In genomic region chr2:206245178-206245778, GRCh38 we compare ENCODE assay signal across 11 cellular contexts. TPM values are rescaled to one million over a fixed set of nuclear protein-coding genes. Genes with fewer than 3 reads are reported as not detected.
DNase-seq lines count a peak whose midpoint lies in the region; ATAC-seq and TF ChIP-seq lines count a peak whose summit lies in the region.
"Had no signal": no experiment of that assay in that cellular context is flagged by ENCODE, and none has a peak within 500 bp of the region (broad histone marks: within the 10 kb centered on the region; RNA-seq: fewer than 3 reads in every experiment).

No MANE protein-coding gene starts in this region.

- no peak for TF ChIP-seq POLR2A in gastroesophageal sphincter (IDR thresholded peaks at IDR 0.05)

- no peak for TF ChIP-seq EP300 in gastroesophageal sphincter (IDR thresholded peaks at IDR 0.05)

- TF ChIP-seq CTCF in gastroesophageal sphincter (IDR thresholded peaks at IDR 0.05), result no peak

- no peaks in the 10 kb centered on the region for H3K9me3 ChIP-seq in CD4-positive, alpha-beta memory T cell (ENCODE audit: control insufficient read depth in 1 of 2, low read length in 2 of 2)
- H3K9me3 ChIP-seq in gastroesophageal sphincter, result no peaks in the 10 kb centered on the region

- H3K4me1 ChIP-seq in CD4-positive, alpha-beta memory T cell (ENCODE audit: insufficient read depth, low read length), result peaks cover 5% of the 10 kb centered on the region
- H3K4me1 ChIP-seq in gastroesophageal sphincter, result no peaks in the 10 kb centered on the region

- H3K4me3 Mint-ChIP-seq in naive B cell, result peak overlapping the region; percentile 54 to 84 (median 67)
- no peak overlapping the region for H3K4me3 Mint-ChIP-seq in CD4-positive, alpha-beta memory T cell

- intact Hi-C loops in CD4-positive, alpha-beta memory T cell (cut with micrococcal nuclease), result no loop called here

- no peaks in the 10 kb centered on the region for H3K36me3 Mint-ChIP-seq in naive B cell
- no peaks in the 10 kb centered on the region for H3K36me3 Mint-ChIP-seq in CD4-positive, alpha-beta memory T cell

- H3K27me3 ChIP-seq in CD4-positive, alpha-beta memory T cell (ENCODE audit: insufficient read depth, low read length), result no peaks in the 10 kb centered on the region
- H3K27me3 ChIP-seq in gastroesophageal sphincter, result peaks cover 19% of the 10 kb centered on the region

- peaks cover 6 to 12% (median 11%) of the 10 kb centered on the region in 3 donors for H3K27me3 Mint-ChIP-seq in naive B cell
- H3K27me3 Mint-ChIP-seq in CD4-positive, alpha-beta memory T cell, result peaks cover 9 to 14% of the 10 kb centered on the region in 2 donors

- peaks cover 0 to 4% (median 0%) of the 10 kb centered on the region in 7 donors for H3K9me3 Mint-ChIP-seq in naive B cell
- no peaks in the 10 kb centered on the region for H3K9me3 Mint-ChIP-seq in CD4-positive, alpha-beta memory T cell

- peak overlapping the region; percentile 70 to 96 (median 94) for H3K27ac Mint-ChIP-seq in naive B cell
- no peak overlapping the region for H3K27ac Mint-ChIP-seq in CD4-positive, alpha-beta memory T cell

- 68 to 100% methylated on average over 1 to 2 of the region's 6 CpGs for WGBS in gastroesophageal sphincter (ENCODE audit: low coverage in 1 of 2), 2 donors

- peak; percentile 58 for ATAC-seq in GM21619 (IDR thresholded peaks at IDR 0.05; ENCODE audit: unreplicated experiment)
- peak; percentile 51 for ATAC-seq in HG03432 (IDR thresholded peaks at IDR 0.05; ENCODE audit: unreplicated experiment)
- peak; percentile 43 to 45 for ATAC-seq in naive B cell (ENCODE audit: low read depth in 2 of 2)
- ATAC-seq in gastroesophageal sphincter, result no peak

- H3K36me3 ChIP-seq in CD4-positive, alpha-beta memory T cell (ENCODE audit: insufficient read depth, low read length), result no peaks in the 10 kb centered on the region
- no peaks in the 10 kb centered on the region for H3K36me3 ChIP-seq in gastroesophageal sphincter

- no peak overlapping the region for H3K4me3 ChIP-seq in CD4-positive, alpha-beta memory T cell (ENCODE audit: low read length in 2 of 2)
- H3K4me3 ChIP-seq in gastroesophageal sphincter, result no peak overlapping the region

- H3K4me1 Mint-ChIP-seq in naive B cell, result peaks cover 16 to 31% (median 30%) of the 10 kb centered on the region in 3 donors
- peaks cover 2 to 5% (median 4%) of the 10 kb centered on the region in 4 donors for H3K4me1 Mint-ChIP-seq in CD4-positive, alpha-beta memory T cell

- POLR2A ChIA-PET in CD4-positive, alpha-beta memory T cell (lab: Charles Lee; ENCODE audit: partially characterized antibody), result no interaction called here

- DNase-seq in NCI-H1436 treated with DMSO at 0.1 percent for 48 hours (lab: John Stamatoyannopoulos, UW) (peak; percentile 19), NCI-H1436 (lab: John Stamatoyannopoulos, UW) (no peak), naive B cell (no peak), occipital lobe (lab: John Stamatoyannopoulos, UW) (no peak)
- no peak for DNase-seq in CD4-positive, alpha-beta memory T cell
- DNase-seq: activated CD4-positive, alpha-beta T cell treated with anti-CD3 and anti-CD28 coated beads for 4 hours; effector memory CD4-positive, alpha-beta T cell; small intestine had no signal

- CTCF ChIA-PET in CD4-positive, alpha-beta memory T cell (lab: Charles Lee; ENCODE audit: partially characterized antibody), result interaction anchor here (0.7 kb wide), 1 partner anchor 164 kb away, joined by 3 read pairs; no protein-coding TSS in a partner anchor

- H3K27ac ChIP-seq in CD4-positive, alpha-beta memory T cell (ENCODE audit: low read depth, low read length), result no peak overlapping the region
- no peak overlapping the region for H3K27ac ChIP-seq in gastroesophageal sphincter

RNA-seq across cellular contexts. Expression of gene ZDBF2, which starts 29.2 kb away (rescaled TPM):
- 1 to 10 TPM; 3.3 to 6.5 (median 3.7) TPM for polyA plus RNA-seq in naive B cell (ENCODE audit: low read depth in 6 of 6)
- 10 to 100 TPM; 18.6 to 21.4 TPM for total RNA-seq in CD4-positive, alpha-beta memory T cell
- polyA plus RNA-seq in CD4-positive, alpha-beta memory T cell, result 1 to 10 TPM; 3.3 to 4.4 TPM
- total RNA-seq in gastroesophageal sphincter (10 to 100 TPM; 10.9 to 19.9 (median 13.4) TPM), occipital lobe (35.7 TPM)

Comparison
In these comparisons a context has a peak if more than half of its experiments do, and no peak if none do; other contexts are left out.
1. H3K27ac Mint-ChIP-seq: peak in naive B cell (6 of 6); none in CD4-positive, alpha-beta memory T cell (0 of 7).
2. H3K4me3 Mint-ChIP-seq: peak in naive B cell (8 of 8); none in CD4-positive, alpha-beta memory T cell (0 of 8).